In the genomic region with DNA sequence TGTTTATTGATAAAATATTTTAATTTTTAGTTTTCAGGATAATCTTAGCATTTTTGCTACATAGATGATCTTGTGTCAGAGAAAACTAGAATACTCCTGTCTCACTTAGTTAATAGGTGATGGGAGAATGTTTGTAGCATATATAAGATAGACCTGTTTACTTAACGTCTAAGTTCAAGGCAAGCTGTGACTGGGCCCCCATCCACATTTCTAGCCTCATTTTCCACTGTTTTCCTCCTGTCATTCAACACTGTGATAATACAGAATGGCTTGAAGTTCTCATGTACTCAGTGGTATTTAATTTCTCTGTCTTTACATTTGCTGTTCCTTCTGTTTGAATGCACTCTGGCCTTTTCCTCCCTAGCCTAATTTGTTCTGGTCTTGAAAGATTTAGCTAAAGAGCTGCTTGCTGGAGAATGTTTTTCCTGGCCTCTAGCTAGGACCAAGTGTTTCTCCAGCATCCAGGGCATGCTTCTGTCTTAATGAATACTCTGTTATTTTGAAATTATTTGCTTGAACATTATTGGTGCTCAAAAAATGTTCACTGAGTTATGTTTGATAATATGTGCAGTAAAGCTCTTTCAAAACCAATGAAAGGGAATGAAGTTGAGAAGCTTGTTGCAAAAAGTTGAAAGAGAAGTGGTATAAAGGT, we compare ENCODE assay signal across 1 cellular context.
TF ChIP-seq lines count a peak whose summit lies in the region.

No MANE protein-coding gene starts in this region.

TF ChIP-seq in HepG2, 621 proteins besides CTCF, POLR2A, EP300 and RAD21 (continued from another document):
- TF ChIP-seq PHB2 (IDR thresholded peaks at IDR 0.05; ENCODE audit: partially characterized antibody) (no peak), ZNF674 (CRISPR knock-in tag; IDR thresholded peaks at IDR 0.05; ENCODE audit: low read depth) (no peak), FOXP1 (IDR thresholded peaks at IDR 0.05) (no peak), FOXP1 (CRISPR knock-in tag; IDR thresholded peaks at IDR 0.05) (0 out of 2 replicates have a peak, but pooled peaks have one; percentile 14), ZNF761 (CRISPR knock-in tag; conservative IDR thresholded peaks at IDR 0.05) (no peak), ARNTL (CRISPR knock-in tag; IDR thresholded peaks at IDR 0.05) (no peak), SAP130 (CRISPR knock-in tag; IDR thresholded peaks at IDR 0.05; ENCODE audit: low read depth) (peak; percentile 27; the same call in 1 of the 2 replicates), ATF5 (CRISPR knock-in tag; IDR thresholded peaks at IDR 0.05; ENCODE audit: low read depth) (no peak), SIN3B (IDR thresholded peaks at IDR 0.05; ENCODE audit: low read length) (no peak), HMG20A (CRISPR knock-in tag; IDR thresholded peaks at IDR 0.05; ENCODE audit: borderline replicate concordance) (no peak), HOMEZ (CRISPR knock-in tag; IDR thresholded peaks at IDR 0.05; ENCODE audit: low read depth) (peak; percentile 26; the same call in 1 of the 2 replicates), FOXC1 (CRISPR knock-in tag; IDR thresholded peaks at IDR 0.05; ENCODE audit: borderline replicate concordance) (no peak), ZNF878 (CRISPR knock-in tag; IDR thresholded peaks at IDR 0.05) (no peak), ZNF766 (CRISPR knock-in tag; IDR thresholded peaks at IDR 0.05; ENCODE audit: borderline replicate concordance) (no peak), GATAD2A (CRISPR knock-in tag; IDR thresholded peaks at IDR 0.05) (0 out of 2 replicates have a peak, but pooled peaks have one; percentile 10), HDAC6 (IDR thresholded peaks at IDR 0.05; ENCODE audit: low read depth, low read length) (no peak), ZMYM3 (CRISPR knock-in tag; IDR thresholded peaks at IDR 0.05) (no peak), PCBP1 (IDR thresholded peaks at IDR 0.05; ENCODE audit: borderline replicate concordance, low read depth, low read length) (no peak), ZNF263 (CRISPR knock-in tag; IDR thresholded peaks at IDR 0.05) (no peak), BRCA1 (CRISPR knock-in tag; IDR thresholded peaks at IDR 0.05) (no peak), SOX13 (IDR thresholded peaks at IDR 0.05) (no peak), SOX13 (CRISPR knock-in tag; conservative IDR thresholded peaks at IDR 0.05 in 1 of 2, IDR thresholded peaks at IDR 0.05 in 1 of 2) (peak in 1 of 2 experiments; percentile 51; a peak in 1 of 4 replicates), CCDC6 (CRISPR knock-in tag; IDR thresholded peaks at IDR 0.05) (no peak), TOPORS (CRISPR knock-in tag; IDR thresholded peaks at IDR 0.05) (no peak)
- TF ChIP-seq, protein P1, sequence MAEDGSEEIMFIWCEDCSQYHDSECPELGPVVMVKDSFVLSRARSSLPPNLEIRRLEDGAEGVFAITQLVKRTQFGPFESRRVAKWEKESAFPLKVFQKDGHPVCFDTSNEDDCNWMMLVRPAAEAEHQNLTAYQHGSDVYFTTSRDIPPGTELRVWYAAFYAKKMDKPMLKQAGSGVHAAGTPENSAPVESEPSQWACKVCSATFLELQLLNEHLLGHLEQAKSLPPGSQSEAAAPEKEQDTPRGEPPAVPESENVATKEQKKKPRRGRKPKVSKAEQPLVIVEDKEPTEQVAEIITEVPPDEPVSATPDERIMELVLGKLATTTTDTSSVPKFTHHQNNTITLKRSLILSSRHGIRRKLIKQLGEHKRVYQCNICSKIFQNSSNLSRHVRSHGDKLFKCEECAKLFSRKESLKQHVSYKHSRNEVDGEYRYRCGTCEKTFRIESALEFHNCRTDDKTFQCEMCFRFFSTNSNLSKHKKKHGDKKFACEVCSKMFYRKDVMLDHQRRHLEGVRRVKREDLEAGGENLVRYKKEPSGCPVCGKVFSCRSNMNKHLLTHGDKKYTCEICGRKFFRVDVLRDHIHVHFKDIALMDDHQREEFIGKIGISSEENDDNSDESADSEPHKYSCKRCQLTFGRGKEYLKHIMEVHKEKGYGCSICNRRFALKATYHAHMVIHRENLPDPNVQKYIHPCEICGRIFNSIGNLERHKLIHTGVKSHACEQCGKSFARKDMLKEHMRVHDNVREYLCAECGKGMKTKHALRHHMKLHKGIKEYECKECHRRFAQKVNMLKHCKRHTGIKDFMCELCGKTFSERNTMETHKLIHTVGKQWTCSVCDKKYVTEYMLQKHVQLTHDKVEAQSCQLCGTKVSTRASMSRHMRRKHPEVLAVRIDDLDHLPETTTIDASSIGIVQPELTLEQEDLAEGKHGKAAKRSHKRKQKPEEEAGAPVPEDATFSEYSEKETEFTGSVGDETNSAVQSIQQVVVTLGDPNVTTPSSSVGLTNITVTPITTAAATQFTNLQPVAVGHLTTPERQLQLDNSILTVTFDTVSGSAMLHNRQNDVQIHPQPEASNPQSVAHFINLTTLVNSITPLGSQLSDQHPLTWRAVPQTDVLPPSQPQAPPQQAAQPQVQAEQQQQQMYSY (CRISPR knock-in tag; IDR thresholded peaks at IDR 0.05): no peak
- TF ChIP-seq, protein P2, sequence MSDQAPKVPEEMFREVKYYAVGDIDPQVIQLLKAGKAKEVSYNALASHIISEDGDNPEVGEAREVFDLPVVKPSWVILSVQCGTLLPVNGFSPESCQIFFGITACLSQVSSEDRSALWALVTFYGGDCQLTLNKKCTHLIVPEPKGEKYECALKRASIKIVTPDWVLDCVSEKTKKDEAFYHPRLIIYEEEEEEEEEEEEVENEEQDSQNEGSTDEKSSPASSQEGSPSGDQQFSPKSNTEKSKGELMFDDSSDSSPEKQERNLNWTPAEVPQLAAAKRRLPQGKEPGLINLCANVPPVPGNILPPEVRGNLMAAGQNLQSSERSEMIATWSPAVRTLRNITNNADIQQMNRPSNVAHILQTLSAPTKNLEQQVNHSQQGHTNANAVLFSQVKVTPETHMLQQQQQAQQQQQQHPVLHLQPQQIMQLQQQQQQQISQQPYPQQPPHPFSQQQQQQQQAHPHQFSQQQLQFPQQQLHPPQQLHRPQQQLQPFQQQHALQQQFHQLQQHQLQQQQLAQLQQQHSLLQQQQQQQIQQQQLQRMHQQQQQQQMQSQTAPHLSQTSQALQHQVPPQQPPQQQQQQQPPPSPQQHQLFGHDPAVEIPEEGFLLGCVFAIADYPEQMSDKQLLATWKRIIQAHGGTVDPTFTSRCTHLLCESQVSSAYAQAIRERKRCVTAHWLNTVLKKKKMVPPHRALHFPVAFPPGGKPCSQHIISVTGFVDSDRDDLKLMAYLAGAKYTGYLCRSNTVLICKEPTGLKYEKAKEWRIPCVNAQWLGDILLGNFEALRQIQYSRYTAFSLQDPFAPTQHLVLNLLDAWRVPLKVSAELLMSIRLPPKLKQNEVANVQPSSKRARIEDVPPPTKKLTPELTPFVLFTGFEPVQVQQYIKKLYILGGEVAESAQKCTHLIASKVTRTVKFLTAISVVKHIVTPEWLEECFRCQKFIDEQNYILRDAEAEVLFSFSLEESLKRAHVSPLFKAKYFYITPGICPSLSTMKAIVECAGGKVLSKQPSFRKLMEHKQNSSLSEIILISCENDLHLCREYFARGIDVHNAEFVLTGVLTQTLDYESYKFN (CRISPR knock-in tag; conservative IDR thresholded peaks at IDR 0.05): peak; percentile 40; the same call in 1 of the 2 replicates
- TF ChIP-seq, protein P3, sequence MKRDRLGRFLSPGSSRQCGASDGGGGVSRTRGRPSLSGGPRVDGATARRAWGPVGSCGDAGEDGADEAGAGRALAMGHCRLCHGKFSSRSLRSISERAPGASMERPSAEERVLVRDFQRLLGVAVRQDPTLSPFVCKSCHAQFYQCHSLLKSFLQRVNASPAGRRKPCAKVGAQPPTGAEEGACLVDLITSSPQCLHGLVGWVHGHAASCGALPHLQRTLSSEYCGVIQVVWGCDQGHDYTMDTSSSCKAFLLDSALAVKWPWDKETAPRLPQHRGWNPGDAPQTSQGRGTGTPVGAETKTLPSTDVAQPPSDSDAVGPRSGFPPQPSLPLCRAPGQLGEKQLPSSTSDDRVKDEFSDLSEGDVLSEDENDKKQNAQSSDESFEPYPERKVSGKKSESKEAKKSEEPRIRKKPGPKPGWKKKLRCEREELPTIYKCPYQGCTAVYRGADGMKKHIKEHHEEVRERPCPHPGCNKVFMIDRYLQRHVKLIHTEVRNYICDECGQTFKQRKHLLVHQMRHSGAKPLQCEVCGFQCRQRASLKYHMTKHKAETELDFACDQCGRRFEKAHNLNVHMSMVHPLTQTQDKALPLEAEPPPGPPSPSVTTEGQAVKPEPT (CRISPR knock-in tag; IDR thresholded peaks at IDR 0.05; ENCODE audit: low read depth): no peak
